1 cellular context compared by ENCODE assay signal in genomic region chr6:167140589-167141474, GRCh38.
A peak's percentile ranks its signal among the peaks of the same experiment; 100 is the strongest.
TF ChIP-seq lines count a peak whose summit lies in the region.

No MANE protein-coding gene starts in this region.

TF ChIP-seq in HepG2, 621 proteins besides CTCF, POLR2A, EP300 and RAD21 (continued from another document and continues in another):
- TF ChIP-seq ZFP91 (CRISPR knock-in tag; IDR thresholded peaks at IDR 0.05; ENCODE audit: borderline replicate concordance) (0 out of 2 replicates have a peak, but pooled peaks have one; percentile 32), ZNF709 (CRISPR knock-in tag; IDR thresholded peaks at IDR 0.05) (no peak), ZNF614 (CRISPR knock-in tag; IDR thresholded peaks at IDR 0.05; ENCODE audit: borderline replicate concordance) (no peak; the same call in 1 of the 2 replicates), ZFP1 (CRISPR knock-in tag; IDR thresholded peaks at IDR 0.05) (no peak), ZNF775 (CRISPR knock-in tag; IDR thresholded peaks at IDR 0.05; ENCODE audit: borderline replicate concordance) (0 out of 2 replicates have a peak, but pooled peaks have one; percentile 35), ARNTL (CRISPR knock-in tag; IDR thresholded peaks at IDR 0.05) (no peak), NR2F6 (IDR thresholded peaks at IDR 0.05) (peak; percentile 45; the same call in 1 of the 2 replicates), NR2F6 (CRISPR knock-in tag; IDR thresholded peaks at IDR 0.05) (peak; percentile 63), ZNF609 (CRISPR knock-in tag; IDR thresholded peaks at IDR 0.05; ENCODE audit: borderline replicate concordance) (peak; percentile 55), MEIS1 (CRISPR knock-in tag; IDR thresholded peaks at IDR 0.05; ENCODE audit: borderline replicate concordance) (peak; percentile 77; the same call in 1 of the 2 replicates), ZBTB39 (CRISPR knock-in tag; IDR thresholded peaks at IDR 0.05) (0 out of 2 replicates have a peak, but pooled peaks have one; percentile 33), ZNF784 (CRISPR knock-in tag; IDR thresholded peaks at IDR 0.05; ENCODE audit: borderline replicate concordance) (0 out of 2 replicates have a peak, but pooled peaks have one; percentile 16), TAF15 (IDR thresholded peaks at IDR 0.05; ENCODE audit: low read depth, low read length, poor library complexity, severe bottlenecking) (no peak), THRA (CRISPR knock-in tag; IDR thresholded peaks at IDR 0.05; ENCODE audit: borderline replicate concordance) (no peak), ZNF746 (CRISPR knock-in tag; IDR thresholded peaks at IDR 0.05) (0 out of 2 replicates have a peak, but pooled peaks have one; percentile 20), ZNF33B (CRISPR knock-in tag; IDR thresholded peaks at IDR 0.05) (peak; percentile 52; the same call in 1 of the 2 replicates), KLF15 (CRISPR knock-in tag; IDR thresholded peaks at IDR 0.05; ENCODE audit: borderline replicate concordance) (no peak), ZFP90 (CRISPR knock-in tag; IDR thresholded peaks at IDR 0.05; ENCODE audit: borderline replicate concordance) (peak; percentile 62; the same call in 1 of the 2 replicates), MXI1 (IDR thresholded peaks at IDR 0.05; ENCODE audit: borderline replicate concordance, low read depth, low read length) (0 out of 3 replicates have a peak, but pooled peaks have one; percentile 59), IRF1 (CRISPR knock-in tag; IDR thresholded peaks at IDR 0.05; ENCODE audit: low read depth) (0 out of 2 replicates have a peak, but pooled peaks have one; percentile 18), GLI4 (CRISPR knock-in tag; IDR thresholded peaks at IDR 0.05; ENCODE audit: borderline replicate concordance) (peak; percentile 83; the same call in 1 of the 2 replicates), ZNF124 (CRISPR knock-in tag; IDR thresholded peaks at IDR 0.05) (no peak), ZBTB42 (CRISPR knock-in tag; IDR thresholded peaks at IDR 0.05) (0 out of 2 replicates have a peak, but pooled peaks have one; percentile 7), MED1 (CRISPR knock-in tag; IDR thresholded peaks at IDR 0.05) (peak; percentile 80), THAP9 (CRISPR knock-in tag; IDR thresholded peaks at IDR 0.05; ENCODE audit: borderline replicate concordance) (peak; percentile 14; the same call in 1 of the 2 replicates), LCORL (IDR thresholded peaks at IDR 0.05) (no peak), LCORL (CRISPR knock-in tag; IDR thresholded peaks at IDR 0.05) (peak; percentile 68), JARID2 (CRISPR knock-in tag; IDR thresholded peaks at IDR 0.05; ENCODE audit: insufficient replicate concordance) (peak; percentile 67), DDIT3 (CRISPR knock-in tag; IDR thresholded peaks at IDR 0.05) (no peak), SALL1 (CRISPR knock-in tag; IDR thresholded peaks at IDR 0.05) (peak; percentile 86), ZBTB46 (CRISPR knock-in tag; IDR thresholded peaks at IDR 0.05; ENCODE audit: borderline replicate concordance) (peak; percentile 97; the same call in 1 of the 2 replicates), FOXM1 (CRISPR knock-in tag; IDR thresholded peaks at IDR 0.05) (no peak), ZMYM3 (CRISPR knock-in tag; IDR thresholded peaks at IDR 0.05) (peak; percentile 47; the same call in 1 of the 2 replicates), CERS6 (CRISPR knock-in tag; IDR thresholded peaks at IDR 0.05) (no peak), ZNF678 (CRISPR knock-in tag; IDR thresholded peaks at IDR 0.05) (no peak)
